ENCODE assay signal across 1 cellular context in the genomic region with DNA sequence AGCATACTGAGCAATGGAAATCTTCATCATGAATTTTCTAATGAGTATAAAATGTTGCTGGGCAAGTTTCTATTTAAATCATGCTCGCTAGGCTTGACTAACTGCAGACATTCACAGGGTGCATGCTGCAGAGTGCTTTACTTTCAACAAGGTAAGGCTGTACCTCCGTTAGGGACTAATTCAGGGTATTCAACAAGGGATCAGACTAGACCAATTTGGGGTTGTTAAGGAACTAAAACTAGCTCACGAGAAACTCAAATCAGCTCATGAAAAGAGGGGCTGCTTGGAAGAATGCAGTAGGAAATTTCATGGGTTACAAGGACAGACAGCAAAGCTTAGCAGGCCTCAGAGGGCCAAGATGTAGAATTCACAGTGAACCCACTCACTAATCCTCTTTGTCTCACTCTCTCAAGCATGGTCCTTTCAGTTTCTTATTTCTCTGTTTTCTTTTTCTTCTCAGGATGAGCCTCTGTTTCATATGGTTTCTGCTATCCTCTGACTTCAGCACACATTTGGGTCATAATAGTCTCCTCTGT.
TF ChIP-seq lines count a peak whose summit lies in the region.

No MANE protein-coding gene starts in this region.

TF ChIP-seq in HepG2, 621 proteins besides CTCF, POLR2A, EP300 and RAD21 (continued from another document):
- TF ChIP-seq FOXO4 (CRISPR knock-in tag; conservative IDR thresholded peaks at IDR 0.05) (no peak), CC2D1A (CRISPR knock-in tag; IDR thresholded peaks at IDR 0.05) (no peak), CEBPG (CRISPR knock-in tag; IDR thresholded peaks at IDR 0.05) (no peak), PRDM15 (CRISPR knock-in tag; IDR thresholded peaks at IDR 0.05) (no peak), FOXO1 (CRISPR knock-in tag; IDR thresholded peaks at IDR 0.05) (no peak), IKZF5 (CRISPR knock-in tag; IDR thresholded peaks at IDR 0.05) (no peak), JARID2 (CRISPR knock-in tag; IDR thresholded peaks at IDR 0.05; ENCODE audit: insufficient replicate concordance) (no peak), SMC3 (IDR thresholded peaks at IDR 0.05; ENCODE audit: low read length) (no peak), TRIM22 (IDR thresholded peaks at IDR 0.05) (no peak), HNRNPH1 (optimal IDR thresholded peaks at IDR 0.05; ENCODE audit: low read depth, low read length) (no peak), HES4 (CRISPR knock-in tag; IDR thresholded peaks at IDR 0.05; ENCODE audit: borderline replicate concordance) (no peak), SETDB1 (CRISPR knock-in tag; IDR thresholded peaks at IDR 0.05; ENCODE audit: borderline replicate concordance) (no peak), SMYD3 (CRISPR knock-in tag; IDR thresholded peaks at IDR 0.05) (no peak), KMT2A (CRISPR knock-in tag; IDR thresholded peaks at IDR 0.05) (no peak), TEAD2 (CRISPR knock-in tag; IDR thresholded peaks at IDR 0.05) (no peak), ZNF768 (CRISPR knock-in tag; IDR thresholded peaks at IDR 0.05) (no peak), TAF1 (CRISPR knock-in tag; IDR thresholded peaks at IDR 0.05) (no peak)
